ENCODE assay signal across 2 cellular contexts in genomic region chr1:224872832-224873644, GRCh38.
TF ChIP-seq lines count a peak whose summit lies in the region.

No MANE protein-coding gene starts in this region.

TF ChIP-seq in GM23338, 12 proteins besides CTCF, POLR2A, EP300 and RAD21:
- TF ChIP-seq, protein P1, sequence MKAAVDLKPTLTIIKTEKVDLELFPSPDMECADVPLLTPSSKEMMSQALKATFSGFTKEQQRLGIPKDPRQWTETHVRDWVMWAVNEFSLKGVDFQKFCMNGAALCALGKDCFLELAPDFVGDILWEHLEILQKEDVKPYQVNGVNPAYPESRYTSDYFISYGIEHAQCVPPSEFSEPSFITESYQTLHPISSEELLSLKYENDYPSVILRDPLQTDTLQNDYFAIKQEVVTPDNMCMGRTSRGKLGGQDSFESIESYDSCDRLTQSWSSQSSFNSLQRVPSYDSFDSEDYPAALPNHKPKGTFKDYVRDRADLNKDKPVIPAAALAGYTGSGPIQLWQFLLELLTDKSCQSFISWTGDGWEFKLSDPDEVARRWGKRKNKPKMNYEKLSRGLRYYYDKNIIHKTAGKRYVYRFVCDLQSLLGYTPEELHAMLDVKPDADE (IDR thresholded peaks at IDR 0.05), result no peak
- TF ChIP-seq EZH2phosphoT487 (IDR thresholded peaks at IDR 0.05; ENCODE audit: unreplicated experiment) (no peak), EZH2 (IDR thresholded peaks at IDR 0.05; ENCODE audit: low read depth, unreplicated experiment) (no peak), REST (IDR thresholded peaks at IDR 0.05; ENCODE audit: unreplicated experiment) (no peak), ZNF462 (CRISPR knock-in tag; IDR thresholded peaks at IDR 0.05) (no peak), ZNF114 (CRISPR knock-in tag; IDR thresholded peaks at IDR 0.05) (no peak), JUNB (IDR thresholded peaks at IDR 0.05; ENCODE audit: unreplicated experiment) (no peak), POLR2AphosphoS5 (IDR thresholded peaks at IDR 0.05; ENCODE audit: low read depth) (no peak), NANOG (IDR thresholded peaks at IDR 0.05; ENCODE audit: borderline replicate concordance) (no peak), STAT1 (IDR thresholded peaks at IDR 0.05; ENCODE audit: unreplicated experiment) (no peak), ZNF331 (CRISPR knock-in tag; IDR thresholded peaks at IDR 0.05; ENCODE audit: low read depth) (no peak), CREB1 (CRISPR knock-in tag; IDR thresholded peaks at IDR 0.05; ENCODE audit: low read depth) (no peak)

TF ChIP-seq in WTC11, 78 proteins besides CTCF, POLR2A, EP300 and RAD21 (continued from another document):
- TF ChIP-seq, protein P2, sequence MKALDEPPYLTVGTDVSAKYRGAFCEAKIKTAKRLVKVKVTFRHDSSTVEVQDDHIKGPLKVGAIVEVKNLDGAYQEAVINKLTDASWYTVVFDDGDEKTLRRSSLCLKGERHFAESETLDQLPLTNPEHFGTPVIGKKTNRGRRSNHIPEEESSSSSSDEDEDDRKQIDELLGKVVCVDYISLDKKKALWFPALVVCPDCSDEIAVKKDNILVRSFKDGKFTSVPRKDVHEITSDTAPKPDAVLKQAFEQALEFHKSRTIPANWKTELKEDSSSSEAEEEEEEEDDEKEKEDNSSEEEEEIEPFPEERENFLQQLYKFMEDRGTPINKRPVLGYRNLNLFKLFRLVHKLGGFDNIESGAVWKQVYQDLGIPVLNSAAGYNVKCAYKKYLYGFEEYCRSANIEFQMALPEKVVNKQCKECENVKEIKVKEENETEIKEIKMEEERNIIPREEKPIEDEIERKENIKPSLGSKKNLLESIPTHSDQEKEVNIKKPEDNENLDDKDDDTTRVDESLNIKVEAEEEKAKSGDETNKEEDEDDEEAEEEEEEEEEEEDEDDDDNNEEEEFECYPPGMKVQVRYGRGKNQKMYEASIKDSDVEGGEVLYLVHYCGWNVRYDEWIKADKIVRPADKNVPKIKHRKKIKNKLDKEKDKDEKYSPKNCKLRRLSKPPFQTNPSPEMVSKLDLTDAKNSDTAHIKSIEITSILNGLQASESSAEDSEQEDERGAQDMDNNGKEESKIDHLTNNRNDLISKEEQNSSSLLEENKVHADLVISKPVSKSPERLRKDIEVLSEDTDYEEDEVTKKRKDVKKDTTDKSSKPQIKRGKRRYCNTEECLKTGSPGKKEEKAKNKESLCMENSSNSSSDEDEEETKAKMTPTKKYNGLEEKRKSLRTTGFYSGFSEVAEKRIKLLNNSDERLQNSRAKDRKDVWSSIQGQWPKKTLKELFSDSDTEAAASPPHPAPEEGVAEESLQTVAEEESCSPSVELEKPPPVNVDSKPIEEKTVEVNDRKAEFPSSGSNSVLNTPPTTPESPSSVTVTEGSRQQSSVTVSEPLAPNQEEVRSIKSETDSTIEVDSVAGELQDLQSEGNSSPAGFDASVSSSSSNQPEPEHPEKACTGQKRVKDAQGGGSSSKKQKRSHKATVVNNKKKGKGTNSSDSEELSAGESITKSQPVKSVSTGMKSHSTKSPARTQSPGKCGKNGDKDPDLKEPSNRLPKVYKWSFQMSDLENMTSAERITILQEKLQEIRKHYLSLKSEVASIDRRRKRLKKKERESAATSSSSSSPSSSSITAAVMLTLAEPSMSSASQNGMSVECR (CRISPR knock-in tag; IDR thresholded peaks at IDR 0.05; ENCODE audit: borderline replicate concordance), result no peak
- TF ChIP-seq GTF2I (CRISPR knock-in tag; conservative IDR thresholded peaks at IDR 0.05) (no peak), SP1 (CRISPR knock-in tag; conservative IDR thresholded peaks at IDR 0.05) (no peak), ZNF263 (CRISPR knock-in tag; IDR thresholded peaks at IDR 0.05; ENCODE audit: low read depth) (no peak), ZNF416 (CRISPR knock-in tag; IDR thresholded peaks at IDR 0.05) (no peak), HMGA2 (CRISPR knock-in tag; IDR thresholded peaks at IDR 0.05) (no peak), FOXJ3 (CRISPR knock-in tag; IDR thresholded peaks at IDR 0.05; ENCODE audit: borderline replicate concordance) (no peak), IRF1 (CRISPR knock-in tag; IDR thresholded peaks at IDR 0.05) (no peak), CBFB (CRISPR knock-in tag; IDR thresholded peaks at IDR 0.05; ENCODE audit: low read depth) (no peak), ZNF423 (CRISPR knock-in tag; IDR thresholded peaks at IDR 0.05) (no peak), TEAD4 (CRISPR knock-in tag; IDR thresholded peaks at IDR 0.05) (no peak), ATF1 (CRISPR knock-in tag; IDR thresholded peaks at IDR 0.05) (no peak), ZNF121 (CRISPR knock-in tag; IDR thresholded peaks at IDR 0.05) (no peak), TEAD1 (CRISPR knock-in tag; IDR thresholded peaks at IDR 0.05) (no peak), JUN (CRISPR knock-in tag; IDR thresholded peaks at IDR 0.05) (no peak)
- TF ChIP-seq, protein P3, sequence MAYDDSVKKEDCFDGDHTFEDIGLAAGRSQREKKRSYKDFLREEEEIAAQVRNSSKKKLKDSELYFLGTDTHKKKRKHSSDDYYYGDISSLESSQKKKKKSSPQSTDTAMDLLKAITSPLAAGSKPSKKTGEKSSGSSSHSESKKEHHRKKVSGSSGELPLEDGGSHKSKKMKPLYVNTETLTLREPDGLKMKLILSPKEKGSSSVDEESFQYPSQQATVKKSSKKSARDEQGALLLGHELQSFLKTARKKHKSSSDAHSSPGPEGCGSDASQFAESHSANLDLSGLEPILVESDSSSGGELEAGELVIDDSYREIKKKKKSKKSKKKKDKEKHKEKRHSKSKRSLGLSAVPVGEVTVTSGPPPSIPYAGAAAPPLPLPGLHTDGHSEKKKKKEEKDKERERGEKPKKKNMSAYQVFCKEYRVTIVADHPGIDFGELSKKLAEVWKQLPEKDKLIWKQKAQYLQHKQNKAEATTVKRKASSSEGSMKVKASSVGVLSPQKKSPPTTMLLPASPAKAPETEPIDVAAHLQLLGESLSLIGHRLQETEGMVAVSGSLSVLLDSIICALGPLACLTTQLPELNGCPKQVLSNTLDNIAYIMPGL (CRISPR knock-in tag; IDR thresholded peaks at IDR 0.05), result no peak
- TF ChIP-seq, protein P4, sequence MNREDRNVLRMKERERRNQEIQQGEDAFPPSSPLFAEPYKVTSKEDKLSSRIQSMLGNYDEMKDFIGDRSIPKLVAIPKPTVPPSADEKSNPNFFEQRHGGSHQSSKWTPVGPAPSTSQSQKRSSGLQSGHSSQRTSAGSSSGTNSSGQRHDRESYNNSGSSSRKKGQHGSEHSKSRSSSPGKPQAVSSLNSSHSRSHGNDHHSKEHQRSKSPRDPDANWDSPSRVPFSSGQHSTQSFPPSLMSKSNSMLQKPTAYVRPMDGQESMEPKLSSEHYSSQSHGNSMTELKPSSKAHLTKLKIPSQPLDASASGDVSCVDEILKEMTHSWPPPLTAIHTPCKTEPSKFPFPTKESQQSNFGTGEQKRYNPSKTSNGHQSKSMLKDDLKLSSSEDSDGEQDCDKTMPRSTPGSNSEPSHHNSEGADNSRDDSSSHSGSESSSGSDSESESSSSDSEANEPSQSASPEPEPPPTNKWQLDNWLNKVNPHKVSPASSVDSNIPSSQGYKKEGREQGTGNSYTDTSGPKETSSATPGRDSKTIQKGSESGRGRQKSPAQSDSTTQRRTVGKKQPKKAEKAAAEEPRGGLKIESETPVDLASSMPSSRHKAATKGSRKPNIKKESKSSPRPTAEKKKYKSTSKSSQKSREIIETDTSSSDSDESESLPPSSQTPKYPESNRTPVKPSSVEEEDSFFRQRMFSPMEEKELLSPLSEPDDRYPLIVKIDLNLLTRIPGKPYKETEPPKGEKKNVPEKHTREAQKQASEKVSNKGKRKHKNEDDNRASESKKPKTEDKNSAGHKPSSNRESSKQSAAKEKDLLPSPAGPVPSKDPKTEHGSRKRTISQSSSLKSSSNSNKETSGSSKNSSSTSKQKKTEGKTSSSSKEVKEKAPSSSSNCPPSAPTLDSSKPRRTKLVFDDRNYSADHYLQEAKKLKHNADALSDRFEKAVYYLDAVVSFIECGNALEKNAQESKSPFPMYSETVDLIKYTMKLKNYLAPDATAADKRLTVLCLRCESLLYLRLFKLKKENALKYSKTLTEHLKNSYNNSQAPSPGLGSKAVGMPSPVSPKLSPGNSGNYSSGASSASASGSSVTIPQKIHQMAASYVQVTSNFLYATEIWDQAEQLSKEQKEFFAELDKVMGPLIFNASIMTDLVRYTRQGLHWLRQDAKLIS (CRISPR knock-in tag; IDR thresholded peaks at IDR 0.05; ENCODE audit: borderline replicate concordance), result no peak
